1 cellular context compared by ENCODE assay signal in genomic region chr5:150153483-150153882, GRCh38.
TF ChIP-seq lines count a peak whose summit lies in the region.

No MANE protein-coding gene starts in this region.

TF ChIP-seq in IMR-90, 13 proteins besides CTCF, POLR2A, EP300 and RAD21 (continued from another document):
- TF ChIP-seq MAFK (IDR thresholded peaks at IDR 0.05; ENCODE audit: low read depth, low read length) (no peak), MAZ (IDR thresholded peaks at IDR 0.05; ENCODE audit: borderline replicate concordance, low read depth, low read length) (no peak), RCOR1 (IDR thresholded peaks at IDR 0.05; ENCODE audit: insufficient replicate concordance, low read length) (no peak), ELK1 (IDR thresholded peaks at IDR 0.05; ENCODE audit: borderline replicate concordance, low read depth, low read length) (no peak), FOS (IDR thresholded peaks at IDR 0.05; ENCODE audit: low read depth, low read length) (no peak), BHLHE40 (IDR thresholded peaks at IDR 0.05; ENCODE audit: low read depth, low read length) (no peak), CHD1 (IDR thresholded peaks at IDR 0.05; ENCODE audit: low read depth, low read length) (no peak), MXI1 (IDR thresholded peaks at IDR 0.05; ENCODE audit: borderline replicate concordance, low read depth, low read length) (no peak), RFX5 (IDR thresholded peaks at IDR 0.05; ENCODE audit: low read depth, low read length) (no peak), CEBPB (IDR thresholded peaks at IDR 0.05; ENCODE audit: low read depth, low read length) (no peak)
